In the genomic region with DNA sequence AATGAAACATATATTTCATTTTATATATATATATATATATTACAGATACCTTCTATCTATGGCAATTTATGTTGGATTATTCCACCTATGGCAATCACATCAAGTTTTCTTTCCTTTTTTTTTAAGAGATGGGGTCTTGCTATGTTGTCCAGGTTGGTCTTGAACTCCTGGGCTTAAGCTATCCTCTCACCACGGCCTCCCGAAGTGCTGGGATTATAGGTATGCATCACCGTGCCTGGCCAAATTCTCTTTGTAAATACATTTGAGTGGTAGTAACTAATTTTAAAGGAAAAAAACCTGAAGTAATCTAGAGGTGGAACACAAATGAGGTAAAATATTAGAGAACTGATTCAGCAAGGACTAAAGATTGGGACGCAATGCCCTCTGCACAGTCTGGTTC, we compare ENCODE assay signal across 25 cellular contexts.
"Had no signal": no experiment of that assay in that cellular context is flagged by ENCODE, and none has a peak within 500 bp of the region (broad histone marks: within the 10 kb centered on the region; RNA-seq: fewer than 3 reads in every experiment).

No MANE protein-coding gene starts in this region.

- H3K4me3 ChIP-seq: left lung, lung, psoas muscle, skin epidermis, tibial nerve, uterus had no signal

- H3K9ac ChIP-seq: parathyroid adenoma had no signal

- H2AFZ ChIP-seq: parathyroid adenoma had no signal

- H3K27ac Mint-ChIP-seq: natural killer cell; stimulated activated effector memory CD8-positive, alpha-beta T cell treated with anti-CD3 and anti-CD28 coated beads, Interleukin-12 subunit alpha, Interleukin-12 subunit beta, amount 100 ng/mL, for 72 hours; stimulated activated naive CD8-positive, alpha-beta T cell treated with anti-CD3 and anti-CD28 coated beads, Interleukin-15, amount 100 ng/mL, for 72 hours; type B pancreatic cell had no signal

- H3K4me3 Mint-ChIP-seq: immature natural killer cell; mesothelial cell of epicardium; naive B cell; natural killer cell; stimulated activated effector memory CD8-positive, alpha-beta T cell treated with anti-CD3 and anti-CD28 coated beads, Interleukin-12 subunit alpha, Interleukin-12 subunit beta, amount 100 ng/mL, for 72 hours; stimulated activated naive CD8-positive, alpha-beta T cell treated with anti-CD3 and anti-CD28 coated beads, Interleukin-15, amount 100 ng/mL, for 72 hours; type B pancreatic cell had no signal

- FAIRE-seq: islet of Langerhans, kidney had no signal

- ATAC-seq: natural killer cell; sciatic nerve; stimulated activated effector memory CD8-positive, alpha-beta T cell treated with anti-CD3 and anti-CD28 coated beads, Interleukin-12 subunit alpha, Interleukin-12 subunit beta, amount 100 ng/mL, for 72 hours; stimulated activated naive CD8-positive, alpha-beta T cell treated with anti-CD3 and anti-CD28 coated beads, Interleukin-15, amount 100 ng/mL, for 72 hours had no signal

- H3K9me3 Mint-ChIP-seq: immature natural killer cell; mesothelial cell of epicardium; naive B cell; natural killer cell; stimulated activated effector memory CD8-positive, alpha-beta T cell treated with anti-CD3 and anti-CD28 coated beads, Interleukin-12 subunit alpha, Interleukin-12 subunit beta, amount 100 ng/mL, for 72 hours; stimulated activated naive CD8-positive, alpha-beta T cell treated with anti-CD3 and anti-CD28 coated beads, Interleukin-15, amount 100 ng/mL, for 72 hours; type B pancreatic cell had no signal

- H3K36me3 ChIP-seq: uterus had no signal

- H3K27ac ChIP-seq: left lung, parathyroid adenoma, skin epidermis, tibial nerve, uterus had no signal

- H3K27me3 ChIP-seq: left lung, tibial nerve, uterus had no signal

- H3K9me3 ChIP-seq: left lung, psoas muscle, tibial nerve, uterus had no signal

- DNase-seq: immature natural killer cell; kidney; left colon; mesendoderm; naive B cell; natural killer cell; nucleus accumbens; stimulated activated CD4-positive, alpha-beta T cell treated with anti-CD3 and anti-CD28 coated beads, Interleukin-12 subunit alpha, Interleukin-12 subunit beta, amount 100 ng/mL, for 4 hours; stimulated activated CD4-positive, alpha-beta T cell treated with anti-CD3 and anti-CD28 coated beads, Interleukin-15, amount 100 ng/mL, for 24 hours; stimulated activated CD4-positive, alpha-beta T cell treated with anti-CD3 and anti-CD28 coated beads, Interleukin-4, amount 100 ng/mL, for 24 hours; stimulated activated naive CD4-positive, alpha-beta T cell treated with Interleukin-2 at 50 U/mL for 16 hours; stimulated activated naive CD8-positive, alpha-beta T cell treated with anti-CD3 and anti-CD28 coated beads, Interleukin-15, amount 100 ng/mL, for 72 hours; substantia nigra; uterus had no signal

- H3K4me1 Mint-ChIP-seq: immature natural killer cell; mesothelial cell of epicardium; stimulated activated effector memory CD8-positive, alpha-beta T cell treated with anti-CD3 and anti-CD28 coated beads, Interleukin-12 subunit alpha, Interleukin-12 subunit beta, amount 100 ng/mL, for 72 hours; stimulated activated naive CD8-positive, alpha-beta T cell treated with anti-CD3 and anti-CD28 coated beads, Interleukin-15, amount 100 ng/mL, for 72 hours had no signal

- H3K4me1 ChIP-seq: left lung, parathyroid adenoma, tibial nerve, uterus had no signal

- H3K27me3 Mint-ChIP-seq: naive B cell; stimulated activated naive CD8-positive, alpha-beta T cell treated with anti-CD3 and anti-CD28 coated beads, Interleukin-15, amount 100 ng/mL, for 72 hours; type B pancreatic cell had no signal
